ENCODE assay signal across 1 cellular context in genomic region chr4:42313420-42313819, GRCh38.
A peak's percentile ranks its signal among the peaks of the same experiment; 100 is the strongest.
TF ChIP-seq lines count a peak whose summit lies in the region.

No MANE protein-coding gene starts in this region.

TF ChIP-seq in HCT116, 20 proteins besides CTCF, POLR2A, EP300 and RAD21:
- TF ChIP-seq SP1 (IDR thresholded peaks at IDR 0.05; ENCODE audit: low read depth) (peak; percentile 21; the same call in 1 of the 2 replicates), JUND (IDR thresholded peaks at IDR 0.05) (peak; percentile 43), FOSL1 (IDR thresholded peaks at IDR 0.05; ENCODE audit: low read depth) (peak; percentile 62)
